In the genomic region with DNA sequence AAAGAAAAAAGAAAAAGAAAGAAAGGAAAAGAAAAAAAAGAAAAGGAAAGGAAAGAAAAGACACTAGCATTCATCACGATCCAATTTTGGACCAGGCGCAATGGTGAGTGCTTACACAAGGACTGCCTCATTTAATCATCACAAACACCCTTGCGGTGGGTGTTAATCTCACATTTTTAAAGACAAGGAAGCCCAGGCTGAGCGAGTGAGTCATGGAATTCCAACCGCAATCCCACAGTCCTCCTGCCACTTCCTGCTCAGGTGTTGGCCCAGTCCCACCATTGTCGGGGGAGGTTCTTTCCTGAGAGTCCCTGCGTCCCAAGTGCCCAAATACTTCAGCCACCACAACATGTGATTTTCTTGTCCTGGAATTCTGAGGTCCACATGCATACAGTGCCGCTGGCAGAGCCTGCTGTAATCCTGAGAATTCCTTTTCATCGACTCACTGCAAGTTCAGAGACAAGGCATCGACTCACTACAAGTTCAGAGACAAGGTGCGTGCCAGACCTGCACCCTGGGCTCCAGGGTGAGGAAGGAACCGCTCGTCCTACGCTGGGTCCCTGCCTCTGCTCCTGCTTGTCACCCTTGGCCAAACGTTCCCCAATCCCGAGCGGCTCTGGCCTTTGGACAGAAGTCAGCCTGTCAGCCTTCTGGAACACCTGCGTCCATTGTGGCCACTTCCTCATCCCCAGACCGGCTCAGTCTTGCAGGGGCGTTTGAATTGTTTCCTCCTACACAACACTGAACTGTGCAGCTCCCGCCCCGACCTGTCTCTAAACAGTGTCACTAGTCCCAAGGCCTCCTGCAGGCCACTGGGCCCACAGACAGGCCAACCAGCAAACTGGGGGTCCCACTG, we compare ENCODE assay signal across 9 cellular contexts.
DNase-seq lines count a peak whose midpoint lies in the region; ATAC-seq lines count a peak whose summit lies in the region.
"Had no signal": no experiment of that assay in that cellular context is flagged by ENCODE, and none has a peak within 500 bp of the region (broad histone marks: within the 10 kb centered on the region; RNA-seq: fewer than 3 reads in every experiment).

No MANE protein-coding gene starts in this region.

- ATAC-seq in stimulated activated naive B cell treated with anti-CD40 and anti-IgM and Interleukin-4, amounts not matched to agents 10 μg/mL and 1 μg/mL and 100 μg/mL, for 72 hours (replicated peaks): no peak
- ATAC-seq in HG02970 (IDR thresholded peaks at IDR 0.05; ENCODE audit: low FRiP score, unreplicated experiment): no peak
- ATAC-seq in HG02885 (IDR thresholded peaks at IDR 0.05; ENCODE audit: poor library complexity, unreplicated experiment): no peak
- ATAC-seq in stimulated activated effector memory CD8-positive, alpha-beta T cell treated with anti-CD3 and anti-CD28 coated beads, Interleukin-12 subunit alpha, Interleukin-12 subunit beta, amount 100 ng/mL, for 72 hours: no peak

- DNase-seq in GOT3 (lab: John Stamatoyannopoulos, UW) (peak; percentile 47), SW 1271 (lab: John Stamatoyannopoulos, UW) (peak; percentile 89 to 97), glomerular visceral epithelial cell (ENCODE audit: extremely low spot score) (peak; percentile 99), NCI-H2081 treated with DMSO at 0.1 percent for 48 hours (lab: John Stamatoyannopoulos, UW) (no peak)
- no peak for DNase-seq in stimulated activated naive B cell treated with anti-CD40 and anti-IgM and Interleukin-4, amounts not matched to agents 10 μg/mL and 1 μg/mL and 100 μg/mL, for 72 hours
- DNase-seq in stimulated activated effector memory CD8-positive, alpha-beta T cell treated with anti-CD3 and anti-CD28 coated beads, Interleukin-12 subunit alpha, Interleukin-12 subunit beta, amount 100 ng/mL, for 72 hours (ENCODE audit: low spot score in 2 of 2): no peak
- DNase-seq: NCI-H187 had no signal

- H3K27me3 Mint-ChIP-seq in stimulated activated naive B cell treated with anti-CD40 and anti-IgM and Interleukin-4, amounts not matched to agents 10 μg/mL and 1 μg/mL and 100 μg/mL, for 72 hours: peaks cover 46 to 60% of the 10 kb centered on the region in 2 donors

- no peaks in the 10 kb centered on the region for H3K9me3 Mint-ChIP-seq in stimulated activated naive B cell treated with anti-CD40 and anti-IgM and Interleukin-4, amounts not matched to agents 10 μg/mL and 1 μg/mL and 100 μg/mL, for 72 hours
- no peaks in the 10 kb centered on the region for H3K9me3 Mint-ChIP-seq in stimulated activated effector memory CD8-positive, alpha-beta T cell treated with anti-CD3 and anti-CD28 coated beads, Interleukin-12 subunit alpha, Interleukin-12 subunit beta, amount 100 ng/mL, for 72 hours

- H3K4me1 Mint-ChIP-seq in stimulated activated naive B cell treated with anti-CD40 and anti-IgM and Interleukin-4, amounts not matched to agents 10 μg/mL and 1 μg/mL and 100 μg/mL, for 72 hours: no peaks in the 10 kb centered on the region
- peaks cover 41% of the 10 kb centered on the region for H3K4me1 Mint-ChIP-seq in stimulated activated effector memory CD8-positive, alpha-beta T cell treated with anti-CD3 and anti-CD28 coated beads, Interleukin-12 subunit alpha, Interleukin-12 subunit beta, amount 100 ng/mL, for 72 hours

- no peak overlapping the region for H3K4me3 Mint-ChIP-seq in stimulated activated naive B cell treated with anti-CD40 and anti-IgM and Interleukin-4, amounts not matched to agents 10 μg/mL and 1 μg/mL and 100 μg/mL, for 72 hours
- no peak overlapping the region for H3K4me3 Mint-ChIP-seq in stimulated activated effector memory CD8-positive, alpha-beta T cell treated with anti-CD3 and anti-CD28 coated beads, Interleukin-12 subunit alpha, Interleukin-12 subunit beta, amount 100 ng/mL, for 72 hours

- H3K27ac Mint-ChIP-seq in stimulated activated naive B cell treated with anti-CD40 and anti-IgM and Interleukin-4, amounts not matched to agents 10 μg/mL and 1 μg/mL and 100 μg/mL, for 72 hours: peak overlapping the region; percentile 22
- H3K27ac Mint-ChIP-seq in stimulated activated effector memory CD8-positive, alpha-beta T cell treated with anti-CD3 and anti-CD28 coated beads, Interleukin-12 subunit alpha, Interleukin-12 subunit beta, amount 100 ng/mL, for 72 hours: no peak overlapping the region

- no peaks in the 10 kb centered on the region for H3K36me3 Mint-ChIP-seq in stimulated activated naive B cell treated with anti-CD40 and anti-IgM and Interleukin-4, amounts not matched to agents 10 μg/mL and 1 μg/mL and 100 μg/mL, for 72 hours
- H3K36me3 Mint-ChIP-seq in stimulated activated effector memory CD8-positive, alpha-beta T cell treated with anti-CD3 and anti-CD28 coated beads, Interleukin-12 subunit alpha, Interleukin-12 subunit beta, amount 100 ng/mL, for 72 hours: no peaks in the 10 kb centered on the region

Comparison
In these comparisons a context has a peak if more than half of its experiments do, and no peak if none do; other contexts are left out.
1. DNase-seq: peak in GOT3 (single experiment), SW 1271 (2 of 2) and glomerular visceral epithelial cell (single experiment); none in stimulated activated naive B cell treated with anti-CD40 and anti-IgM and Interleukin-4, amounts not matched to agents 10 μg/mL and 1 μg/mL and 100 μg/mL, for 72 hours (single experiment), NCI-H2081 treated with DMSO at 0.1 percent for 48 hours (single experiment) and stimulated activated effector memory CD8-positive, alpha-beta T cell treated with anti-CD3 and anti-CD28 coated beads, Interleukin-12 subunit alpha, Interleukin-12 subunit beta, amount 100 ng/mL, for 72 hours (0 of 2).